Comparison of ENCODE assay signal across 16 cellular contexts in the genomic region with DNA sequence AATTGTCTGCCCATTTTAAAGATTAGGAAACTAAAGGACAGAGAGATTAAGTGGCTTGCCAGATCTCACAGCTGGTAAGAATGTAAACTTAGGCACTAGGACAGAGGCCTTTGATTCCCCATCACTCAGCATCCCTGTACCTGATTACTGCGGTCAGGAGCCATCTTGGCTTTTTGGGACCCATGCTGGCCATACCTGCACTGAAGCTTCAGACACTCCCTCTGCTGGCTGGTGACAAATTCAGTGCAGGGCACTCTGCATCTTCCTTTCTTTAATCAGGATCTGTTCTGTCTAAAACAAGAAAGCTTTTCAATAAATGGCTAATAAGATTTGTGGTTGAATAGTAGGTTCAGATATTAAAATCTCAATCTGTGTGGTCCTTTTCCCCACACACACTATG.
A peak's percentile ranks its signal among the peaks of the same experiment; 100 is the strongest.
DNase-seq lines count a peak whose midpoint lies in the region; ATAC-seq and TF ChIP-seq lines count a peak whose summit lies in the region.
"Had no signal": no experiment of that assay in that cellular context is flagged by ENCODE, and none has a peak within 500 bp of the region (broad histone marks: within the 10 kb centered on the region; RNA-seq: fewer than 3 reads in every experiment).

No MANE protein-coding gene starts in this region.

- H3K4me1 ChIP-seq in OCI-LY3 (ENCODE audit: low read length): peaks cover 34% of the 10 kb centered on the region
- H3K4me1 ChIP-seq: colonic mucosa, gastrocnemius medialis, HAP-1, suprapubic skin had no signal

- H3K27ac ChIP-seq in OCI-LY3 (ENCODE audit: low read length): no peak overlapping the region
- H3K27ac ChIP-seq: colonic mucosa, gastrocnemius medialis, RWPE1, suprapubic skin had no signal

- H3K27ac Mint-ChIP-seq in stimulated activated naive CD8-positive, alpha-beta T cell treated with anti-CD3 and anti-CD28 coated beads, Interleukin-15, amount 100 ng/mL, for 72 hours: no peak overlapping the region
- H3K27ac Mint-ChIP-seq: activated T-helper 2 cell treated with anti-CD3 and anti-CD28 coated beads, Interferon-gamma antibody, Interleukin-2, Interleukin-4, amounts not matched to agents 10 μg/mL and 5 μg/mL and 100 μg/mL, durations not matched to agents 14 hours and 24 hours and 36 hours had no signal

- H4K20me1 ChIP-seq in OCI-LY3 (ENCODE audit: insufficient read depth, low read length): no peaks in the 10 kb centered on the region

- H3K4me1 Mint-ChIP-seq in stimulated activated naive CD8-positive, alpha-beta T cell treated with anti-CD3 and anti-CD28 coated beads, Interleukin-15, amount 100 ng/mL, for 72 hours: peaks cover 9% of the 10 kb centered on the region

- H3K4me3 ChIP-seq in OCI-LY3 (ENCODE audit: low read length): no peak overlapping the region
- H3K4me3 ChIP-seq: colonic mucosa, gastrocnemius medialis, HAP-1, suprapubic skin had no signal

- TF ChIP-seq CTCF in OCI-LY3 (IDR thresholded peaks at IDR 0.05; ENCODE audit: low read depth, low read length): peak; percentile 59

- H3K9ac ChIP-seq in OCI-LY3 (ENCODE audit: low read length): no peak overlapping the region

- intact Hi-C loops in sciatic nerve (cut with DNase I): no loop called here

- H3K4me3 Mint-ChIP-seq in stimulated activated naive CD8-positive, alpha-beta T cell treated with anti-CD3 and anti-CD28 coated beads, Interleukin-15, amount 100 ng/mL, for 72 hours: no peak overlapping the region
- H3K4me3 Mint-ChIP-seq: CD8-positive, alpha-beta memory T cell had no signal

- DNase-seq in Daoy (ENCODE audit: low read depth) (peak; percentile 35), glomerular visceral epithelial cell (ENCODE audit: extremely low spot score) (peak; percentile 1), sciatic nerve (ENCODE audit: low spot score) (no peak)
- no peak for DNase-seq in stimulated activated naive CD8-positive, alpha-beta T cell treated with anti-CD3 and anti-CD28 coated beads, Interleukin-15, amount 100 ng/mL, for 72 hours
- DNase-seq: CD8-positive, alpha-beta memory T cell; colonic mucosa; gastrocnemius medialis; NCI-H1105 treated with DMSO at 0.1 percent for 48 hours had no signal

- no peaks in the 10 kb centered on the region for H3K79me2 ChIP-seq in OCI-LY3 (ENCODE audit: low read length)

- ATAC-seq in GM18868 (IDR thresholded peaks at IDR 0.05; ENCODE audit: unreplicated experiment) (peak; percentile 32), HG03280 (IDR thresholded peaks at IDR 0.05; ENCODE audit: unreplicated experiment) (no peak), GM19397 (IDR thresholded peaks at IDR 0.05; ENCODE audit: unreplicated experiment) (no peak), sciatic nerve (no peak)
- no peak for ATAC-seq in stimulated activated naive CD8-positive, alpha-beta T cell treated with anti-CD3 and anti-CD28 coated beads, Interleukin-15, amount 100 ng/mL, for 72 hours
- ATAC-seq: gastrocnemius medialis had no signal

- H3K4me2 ChIP-seq in OCI-LY3 (ENCODE audit: low read length): no peak overlapping the region

- no peak overlapping the region for H2AFZ ChIP-seq in OCI-LY3 (ENCODE audit: low read depth, low read length)

- no peaks in the 10 kb centered on the region for H3K27me3 ChIP-seq in OCI-LY3 (ENCODE audit: low read depth, low read length)
- H3K27me3 ChIP-seq: colonic mucosa, gastrocnemius medialis, suprapubic skin had no signal

- H3K9me3 Mint-ChIP-seq in stimulated activated naive CD8-positive, alpha-beta T cell treated with anti-CD3 and anti-CD28 coated beads, Interleukin-15, amount 100 ng/mL, for 72 hours: no peaks in the 10 kb centered on the region
- H3K9me3 Mint-ChIP-seq: activated T-helper 2 cell treated with anti-CD3 and anti-CD28 coated beads, Interferon-gamma antibody, Interleukin-2, Interleukin-4, amounts not matched to agents 10 μg/mL and 5 μg/mL and 100 μg/mL, durations not matched to agents 14 hours and 24 hours and 36 hours; CD8-positive, alpha-beta memory T cell had no signal

- no peaks in the 10 kb centered on the region for H3K9me3 ChIP-seq in OCI-LY3 (ENCODE audit: insufficient read depth, low read length)
- H3K9me3 ChIP-seq: colonic mucosa, gastrocnemius medialis, HAP-1, suprapubic skin had no signal

- no peaks in the 10 kb centered on the region for H3K36me3 ChIP-seq in OCI-LY3 (replicated peaks; ENCODE audit: low read depth, low read length)
- H3K36me3 ChIP-seq: colonic mucosa, gastrocnemius medialis, HAP-1, suprapubic skin had no signal

- H3K27me3 Mint-ChIP-seq in stimulated activated naive CD8-positive, alpha-beta T cell treated with anti-CD3 and anti-CD28 coated beads, Interleukin-15, amount 100 ng/mL, for 72 hours: no peaks in the 10 kb centered on the region
- H3K27me3 Mint-ChIP-seq: CD8-positive, alpha-beta memory T cell had no signal

Comparison
In these comparisons a context has a peak if more than half of its experiments do, and no peak if none do; other contexts are left out.
1. DNase-seq: peak in Daoy (single experiment) and glomerular visceral epithelial cell (single experiment); none in stimulated activated naive CD8-positive, alpha-beta T cell treated with anti-CD3 and anti-CD28 coated beads, Interleukin-15, amount 100 ng/mL, for 72 hours (0 of 2) and sciatic nerve (single experiment).